ENCODE assay signal across 20 cellular contexts in the genomic region with DNA sequence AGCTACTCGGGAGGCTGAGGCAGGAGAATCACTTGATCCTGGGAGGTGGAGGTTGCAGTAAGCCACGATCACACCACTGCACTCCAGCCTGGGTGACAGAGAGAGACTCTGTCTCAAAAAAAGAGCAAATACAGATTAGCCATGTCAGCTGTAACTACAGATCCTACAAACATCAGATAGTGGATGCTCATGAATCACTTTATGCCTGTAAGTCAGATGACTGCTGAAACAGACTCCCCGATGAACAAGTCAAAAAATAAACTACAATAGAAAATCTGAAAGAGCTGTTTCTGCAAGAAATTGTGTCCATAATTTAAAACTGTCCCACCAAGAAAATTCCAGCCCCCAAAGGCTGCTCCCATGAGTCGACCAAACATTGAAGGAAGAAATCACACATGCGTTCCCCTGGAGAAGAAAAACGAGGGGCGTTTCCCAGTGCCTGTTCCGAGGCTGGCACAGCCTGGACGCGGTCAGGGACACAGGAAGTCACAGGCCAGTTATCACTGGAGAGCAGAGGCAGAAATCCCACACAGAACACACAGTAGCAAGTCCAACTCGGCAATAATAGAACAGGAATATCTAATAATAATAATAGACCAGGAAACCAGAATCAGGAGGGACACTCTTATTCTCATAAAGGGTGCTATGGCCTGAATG. TPM values are rescaled to one million over a fixed set of nuclear protein-coding genes. Genes with fewer than 3 reads are reported as not detected.
A peak's percentile ranks its signal among the peaks of the same experiment; 100 is the strongest.
DNase-seq lines count a peak whose midpoint lies in the region; ATAC-seq and TF ChIP-seq lines count a peak whose summit lies in the region.
"Had no signal": no experiment of that assay in that cellular context is flagged by ENCODE, and none has a peak within 500 bp of the region (broad histone marks: within the 10 kb centered on the region; RNA-seq: fewer than 3 reads in every experiment).

No MANE protein-coding gene starts in this region.

- H3K4ac ChIP-seq in trophoblast cell (ENCODE audit: low read depth, low read length), result peak overlapping the region; percentile 17

- H3K9me3 Mint-ChIP-seq in endodermal cell (no peaks in the 10 kb centered on the region), natural killer cell (no peaks in the 10 kb centered on the region)
- H3K9me3 Mint-ChIP-seq: activated naive CD4-positive, alpha-beta T cell treated with anti-CD3 and anti-CD28 coated beads, Interleukin-2, amount 10 ng/mL, durations not matched to agents 7 days and 5 days; CD8-positive, alpha-beta memory T cell had no signal

- H3K79me2 ChIP-seq in hepatocyte (no peaks in the 10 kb centered on the region), trophoblast cell (ENCODE audit: control insufficient read depth, insufficient read depth, low read length, poor library complexity) (peaks cover 2% of the 10 kb centered on the region)

- 89 to 90% methylated on average over 8 to 11 of the region's 11 CpGs for WGBS in endodermal cell (ENCODE audit: insufficient coverage in 1 of 2, insufficient read length in 1 of 2), 2 experiments
- 70% methylated on average over 11 of the region's 11 CpGs for WGBS in hepatocyte (ENCODE audit: low lambda C conversion rate, missing lambda C conversion rate)
- WGBS in trophoblast cell (ENCODE audit: extremely low coverage, insufficient coverage, insufficient read length), result no CpG with 5 or more reads among the region's 11 CpGs

- peak overlapping the region; percentile 57 for H3K27ac Mint-ChIP-seq in T-helper 17 cell
- no peak overlapping the region for H3K27ac Mint-ChIP-seq in endodermal cell
- H3K27ac Mint-ChIP-seq in natural killer cell, result no peak overlapping the region
- H3K27ac Mint-ChIP-seq: activated naive CD4-positive, alpha-beta T cell treated with anti-CD3 and anti-CD28 coated beads, Interleukin-2, amount 10 ng/mL, durations not matched to agents 7 days and 5 days; dendritic cell treated with granulocyte-macrophage colony-stimulating factor and Interleukin-4, amounts not matched to agents 40 ng/mL and 50 ng/mL, for 4 days had no signal

- ATAC-seq in T-helper 17 cell (no peak), natural killer cell (no peak), HG02571 (IDR thresholded peaks at IDR 0.05; ENCODE audit: unreplicated experiment) (no peak), GM21367 (IDR thresholded peaks at IDR 0.05; ENCODE audit: unreplicated experiment) (no peak)
- ATAC-seq: body of pancreas had no signal

- peaks cover 10% of the 10 kb centered on the region for H3K36me3 ChIP-seq in endodermal cell (ENCODE audit: control insufficient read depth, insufficient read depth, low read length)
- H3K36me3 ChIP-seq in hepatocyte (replicated peaks; ENCODE audit: insufficient read depth, low read depth), result no peaks in the 10 kb centered on the region
- peaks cover 32 to 45% of the 10 kb centered on the region in 2 experiments for H3K36me3 ChIP-seq in trophoblast cell (ENCODE audit: control insufficient read depth in 1 of 2, insufficient read depth in 2 of 2, low read length in 2 of 2)
- H3K36me3 ChIP-seq: SJSA1 had no signal

- no peaks in the 10 kb centered on the region for H4K20me1 ChIP-seq in hepatocyte (ENCODE audit: insufficient read depth, poor library complexity, severe bottlenecking)

- intact Hi-C loops in natural killer cell (cut with micrococcal nuclease), result loop anchor here (10.0 kb wide), 1 partner anchor 56 kb away; no protein-coding TSS in a partner anchor

- H3K4me2 ChIP-seq in hepatocyte (no peak overlapping the region), trophoblast cell (ENCODE audit: low read length) (no peak overlapping the region)
- H3K4me2 ChIP-seq: PC-9 had no signal

- H2AK5ac ChIP-seq in trophoblast cell (ENCODE audit: low read length), result no peak overlapping the region

- H3K27me3 ChIP-seq in endodermal cell (ENCODE audit: control insufficient read depth, insufficient read depth, low read length, poor library complexity, severe bottlenecking), result no peaks in the 10 kb centered on the region
- H3K27me3 ChIP-seq in hepatocyte, result no peaks in the 10 kb centered on the region
- no peaks in the 10 kb centered on the region for H3K27me3 ChIP-seq in trophoblast cell (ENCODE audit: insufficient read depth, low read length)
- H3K27me3 ChIP-seq: body of pancreas, SJSA1 had no signal

- in situ Hi-C loops in G401 (cut with HindIII; ENCODE audit: low sequenced_read_pairs), result no loop called here

- H2BK120ac ChIP-seq in trophoblast cell (ENCODE audit: insufficient read depth, low read length, poor library complexity), result no peak overlapping the region

- no peak overlapping the region for H3K23ac ChIP-seq in trophoblast cell (ENCODE audit: low read length)

- H3K4me3 ChIP-seq in endodermal cell (ENCODE audit: low read length) (no peak overlapping the region), hepatocyte (no peak overlapping the region), trophoblast cell (ENCODE audit: low read depth, low read length) (no peak overlapping the region)
- H3K4me3 ChIP-seq: body of pancreas, PC-9, SJSA1 had no signal

- TF ChIP-seq CTCF in endodermal cell (conservative IDR thresholded peaks at IDR 0.05) (no peak), hepatocyte (IDR thresholded peaks at IDR 0.05; ENCODE audit: poor library complexity) (no peak), natural killer cell (IDR thresholded peaks at IDR 0.05) (no peak)

- no peak overlapping the region for H4K12ac ChIP-seq in trophoblast cell (ENCODE audit: low read depth, low read length)

- H3K18ac ChIP-seq in trophoblast cell (ENCODE audit: low read length), result peak overlapping the region; percentile 49

- DNase-seq in T-helper 17 cell, result no peak
- no peak for DNase-seq in endodermal cell
- DNase-seq in hepatocyte (ENCODE audit: low spot score), result no peak
- no peak for DNase-seq in trophoblast cell
- no peak for DNase-seq in natural killer cell
- DNase-seq in G401 (ENCODE audit: low spot score), result no peak
- DNase-seq: activated CD4-positive, alpha-beta T cell treated with anti-CD3 and anti-CD28 coated beads for 48 hours; activated naive CD4-positive, alpha-beta T cell treated with anti-CD3 and anti-CD28 coated beads, Interleukin-2, amount 10 ng/mL, durations not matched to agents 7 days and 5 days; body of pancreas; erythroblast; NCI-H1105 treated with DMSO at 0.1 percent for 48 hours; NCI-H69; PC-9; stimulated activated CD4-positive, alpha-beta T cell treated with anti-CD3 and anti-CD28 coated beads, Interleukin-2, amount 100 ng/mL, for 48 hours; T-helper 9 cell had no signal

- H2AFZ ChIP-seq in hepatocyte, result no peak overlapping the region
- no peak overlapping the region for H2AFZ ChIP-seq in trophoblast cell (ENCODE audit: insufficient read depth, low read length, poor library complexity)
- H2AFZ ChIP-seq: PC-9 had no signal

- H2BK5ac ChIP-seq in trophoblast cell (ENCODE audit: low read depth, low read length, poor library complexity), result no peak overlapping the region

- no peaks in the 10 kb centered on the region for H3K4me1 ChIP-seq in endodermal cell (ENCODE audit: control insufficient read depth, insufficient read depth, low read length)
- peaks cover 5% of the 10 kb centered on the region for H3K4me1 ChIP-seq in hepatocyte (ENCODE audit: insufficient read depth)
- H3K4me1 ChIP-seq in trophoblast cell (ENCODE audit: control insufficient read depth in 1 of 2, insufficient read depth in 2 of 2, low read length in 2 of 2), result peaks cover 4 to 7% of the 10 kb centered on the region in 2 experiments
- H3K4me1 ChIP-seq: body of pancreas, SJSA1 had no signal

- H3K36me3 Mint-ChIP-seq in T-helper 17 cell (ENCODE audit: low read depth) (peaks cover 3% of the 10 kb centered on the region), endodermal cell (ENCODE audit: low read depth) (peaks cover 41% of the 10 kb centered on the region), natural killer cell (no peaks in the 10 kb centered on the region)

- H3K9me2 ChIP-seq in hepatocyte (replicated peaks; ENCODE audit: insufficient read depth), result no peaks in the 10 kb centered on the region

- H3K4me3 Mint-ChIP-seq in T-helper 17 cell, result no peak overlapping the region
- H3K4me3 Mint-ChIP-seq in endodermal cell, result no peak overlapping the region
- H3K4me3 Mint-ChIP-seq in natural killer cell, result no peak overlapping the region
- H3K4me3 Mint-ChIP-seq: activated naive CD4-positive, alpha-beta T cell treated with anti-CD3 and anti-CD28 coated beads, Interleukin-2, amount 10 ng/mL, durations not matched to agents 7 days and 5 days; CD8-positive, alpha-beta memory T cell; dendritic cell treated with granulocyte-macrophage colony-stimulating factor and Interleukin-4, amounts not matched to agents 40 ng/mL and 50 ng/mL, for 4 days had no signal

- no peak overlapping the region for H4K91ac ChIP-seq in trophoblast cell (ENCODE audit: low read depth, low read length)

- H4K8ac ChIP-seq in trophoblast cell (ENCODE audit: low read depth, low read length), result no peak overlapping the region

- no peak overlapping the region for H3K14ac ChIP-seq in trophoblast cell (ENCODE audit: low read length)

- H3K27me3 Mint-ChIP-seq in T-helper 17 cell (no peaks in the 10 kb centered on the region), endodermal cell (ENCODE audit: insufficient read depth) (no peaks in the 10 kb centered on the region), natural killer cell (ENCODE audit: low read depth in 2 of 2) (no peaks in the 10 kb centered on the region)
- H3K27me3 Mint-ChIP-seq: activated naive CD4-positive, alpha-beta T cell treated with anti-CD3 and anti-CD28 coated beads, Interleukin-2, amount 10 ng/mL, durations not matched to agents 7 days and 5 days; CD8-positive, alpha-beta memory T cell; dendritic cell treated with granulocyte-macrophage colony-stimulating factor and Interleukin-4, amounts not matched to agents 40 ng/mL and 50 ng/mL, for 4 days had no signal

- peaks cover 2% of the 10 kb centered on the region for H3K79me1 ChIP-seq in trophoblast cell (ENCODE audit: low read length)

- H3K9me3 ChIP-seq in T-helper 17 cell (ENCODE audit: control insufficient read depth, low read length, poor library complexity, severe bottlenecking) (no peaks in the 10 kb centered on the region), endodermal cell (ENCODE audit: control insufficient read depth, low read length) (no peaks in the 10 kb centered on the region), hepatocyte (ENCODE audit: low read depth) (no peaks in the 10 kb centered on the region), trophoblast cell (ENCODE audit: insufficient read depth, low read depth, low read length) (peaks cover 5% of the 10 kb centered on the region)
- H3K9me3 ChIP-seq: body of pancreas had no signal

- no peak overlapping the region for H2BK12ac ChIP-seq in trophoblast cell (ENCODE audit: low read length)

- no peak overlapping the region for H3K9ac ChIP-seq in endodermal cell (ENCODE audit: extremely low read depth, low read length, poor library complexity, severe bottlenecking)
- no peak overlapping the region for H3K9ac ChIP-seq in trophoblast cell (ENCODE audit: low read length)

- peaks cover 3% of the 10 kb centered on the region for H3K4me1 Mint-ChIP-seq in T-helper 17 cell
- H3K4me1 Mint-ChIP-seq in endodermal cell, result no peaks in the 10 kb centered on the region
- H3K4me1 Mint-ChIP-seq in natural killer cell, result peaks cover 0 to 14% of the 10 kb centered on the region in 2 donors
- H3K4me1 Mint-ChIP-seq: activated naive CD4-positive, alpha-beta T cell treated with anti-CD3 and anti-CD28 coated beads, Interleukin-2, amount 10 ng/mL, durations not matched to agents 7 days and 5 days; CD8-positive, alpha-beta memory T cell had no signal

- H3K27ac ChIP-seq in endodermal cell (ENCODE audit: low read depth, low read length) (peak overlapping the region; percentile 63), hepatocyte (peak overlapping the region; percentile 68), trophoblast cell (ENCODE audit: low read depth, low read length) (no peak overlapping the region)
- H3K27ac ChIP-seq: body of pancreas, PC-9, SJSA1 had no signal

RNA-seq across cellular contexts. Expression of a gene that starts 30.0 kb away (rescaled TPM):
- total RNA-seq in T-helper 17 cell (10 to 100 TPM; 67.7 to 69.0 TPM), endodermal cell (10 to 100 TPM; 58.8 to 61.0 TPM), hepatocyte (39.6 and 40.7 TPM in 2 replicates), natural killer cell (10 to 100 TPM; 46.9 to 62.8 (median 49.8) TPM)
- 48.2 TPM for polyA plus RNA-seq in endodermal cell (2013, experiment 1 of 2)
- 45.2 TPM for polyA plus RNA-seq in endodermal cell (2013, experiment 2 of 2)
- polyA plus RNA-seq in hepatocyte, result 69.2 and 69.3 TPM in 2 replicates
- polyA plus RNA-seq in trophoblast cell (2013), result 30.2 and 30.6 TPM in 2 replicates
- total RNA-seq in G401 (2014; rRNA removed; shearing (Covaris generic)), result 148 TPM in 2 replicates

RNA-seq across cellular contexts. Expression of a gene that starts 38.1 kb away (rescaled TPM):
- 10 to 100 TPM; 18.5 to 19.1 TPM for total RNA-seq in T-helper 17 cell
- total RNA-seq in endodermal cell, result 10 to 100 TPM; 72.5 to 98.7 TPM
- 66.6 TPM for polyA plus RNA-seq in endodermal cell (2013, experiment 1 of 2)
- polyA plus RNA-seq in endodermal cell (2013, experiment 2 of 2), result 66.5 TPM
- 13.0 and 24.3 TPM in 2 replicates for total RNA-seq in hepatocyte
- 21.1 and 22.4 TPM in 2 replicates for polyA plus RNA-seq in hepatocyte
- 29.5 and 31.3 TPM in 2 replicates for polyA plus RNA-seq in trophoblast cell (2013)
- 10 to 100 TPM; 14.0 to 19.4 (median 14.6) TPM for total RNA-seq in natural killer cell
- 77.9 and 104 TPM in 2 replicates for total RNA-seq in G401 (2014; rRNA removed; shearing (Covaris generic))
